In genomic region chr5:137858223-137858916, GRCh38 we compare ENCODE assay signal across 8 cellular contexts. TPM values are rescaled to one million over a fixed set of nuclear protein-coding genes. Genes with fewer than 3 reads are reported as not detected.
DNase-seq lines count a peak whose midpoint lies in the region; ATAC-seq and TF ChIP-seq lines count a peak whose summit lies in the region.

No MANE protein-coding gene starts in this region.

- no peaks in the 10 kb centered on the region for H3K36me3 ChIP-seq in lower lobe of right lung

- ATAC-seq in HG03159 (IDR thresholded peaks at IDR 0.05; ENCODE audit: unreplicated experiment), result peak; percentile 85
- ATAC-seq in activated B cell treated with CpG ODN at 0.5 μM for 24 hours (ENCODE audit: low read depth), result peak; percentile 91
- ATAC-seq in lower lobe of right lung, result peak; percentile 81 to 92
- ATAC-seq in left colon, result no peak

- peaks cover 4% of the 10 kb centered on the region for H3K36me3 Mint-ChIP-seq in activated naive CD4-positive, alpha-beta T cell treated with anti-CD3 and anti-CD28 coated beads, Interleukin-2, amount 50 U/mL, for 24 hours
- no peaks in the 10 kb centered on the region for H3K36me3 Mint-ChIP-seq in activated B cell treated with CpG ODN at 0.5 μM for 24 hours (ENCODE audit: low read depth)

- no peaks in the 10 kb centered on the region for H3K9me3 ChIP-seq in lower lobe of right lung

- no peak for DNase-seq in activated naive CD4-positive, alpha-beta T cell treated with anti-CD3 and anti-CD28 coated beads, Interleukin-2, amount 50 U/mL, for 16 hours
- DNase-seq in activated B cell treated with CpG ODN at 0.5 μM for 24 hours (no peak), lower lobe of right lung (no peak), NCI-H524 treated with DMSO at 0.1 percent for 48 hours (lab: John Stamatoyannopoulos, UW) (no peak), left colon (no peak), NCI-H1105 (lab: John Stamatoyannopoulos, UW) (no peak)

- H3K27ac ChIP-seq in lower lobe of right lung, result no peak overlapping the region

- peaks cover 2% of the 10 kb centered on the region for H3K27me3 Mint-ChIP-seq in activated naive CD4-positive, alpha-beta T cell treated with anti-CD3 and anti-CD28 coated beads, Interleukin-2, amount 50 U/mL, for 24 hours
- H3K27me3 Mint-ChIP-seq in activated B cell treated with CpG ODN at 0.5 μM for 24 hours, result no peaks in the 10 kb centered on the region

- TF ChIP-seq CTCF in activated B cell treated with CpG ODN at 0.5 μM for 24 hours (IDR thresholded peaks at IDR 0.05), result no peak
- no peak for TF ChIP-seq CTCF in lower lobe of right lung (IDR thresholded peaks at IDR 0.05)

- H3K4me1 Mint-ChIP-seq in activated naive CD4-positive, alpha-beta T cell treated with anti-CD3 and anti-CD28 coated beads, Interleukin-2, amount 50 U/mL, for 24 hours, result peaks cover 25% of the 10 kb centered on the region
- H3K4me1 Mint-ChIP-seq in activated B cell treated with CpG ODN at 0.5 μM for 24 hours, result peaks cover 31% of the 10 kb centered on the region

- H3K4me3 ChIP-seq in lower lobe of right lung, result peak overlapping the region; percentile 22

- H3K4me1 ChIP-seq in lower lobe of right lung, result peaks cover 18% of the 10 kb centered on the region

- CTCF ChIA-PET in activated B cell treated with CpG ODN at 0.5 μM for 24 hours (lab: Charles Lee), result no interaction called here

- no peaks in the 10 kb centered on the region for H3K27me3 ChIP-seq in lower lobe of right lung (ENCODE audit: low read depth)

- POLR2A ChIA-PET in activated B cell treated with CpG ODN at 0.5 μM for 24 hours (lab: Charles Lee), result interaction anchor here (1.0 to 2.4 kb wide), 2 partner anchors 30 to 172 kb away, joined by 5 to 14 read pairs; partner anchors contain the start of gene PKD2L2

- intact Hi-C loops in activated B cell treated with CpG ODN at 0.5 μM for 24 hours (cut with micrococcal nuclease) (no loop called here), lower lobe of right lung (cut with DNase I) (no loop called here), left colon (cut with DNase I, micrococcal nuclease) (no loop called here)

- no peak overlapping the region for H3K27ac Mint-ChIP-seq in activated naive CD4-positive, alpha-beta T cell treated with anti-CD3 and anti-CD28 coated beads, Interleukin-2, amount 50 U/mL, for 24 hours
- H3K27ac Mint-ChIP-seq in activated B cell treated with CpG ODN at 0.5 μM for 24 hours, result peak overlapping the region; percentile 74

- peak overlapping the region; percentile 66 for H3K4me3 Mint-ChIP-seq in activated naive CD4-positive, alpha-beta T cell treated with anti-CD3 and anti-CD28 coated beads, Interleukin-2, amount 50 U/mL, for 24 hours
- peak overlapping the region; percentile 61 for H3K4me3 Mint-ChIP-seq in activated B cell treated with CpG ODN at 0.5 μM for 24 hours

- H3K9me3 Mint-ChIP-seq in activated naive CD4-positive, alpha-beta T cell treated with anti-CD3 and anti-CD28 coated beads, Interleukin-2, amount 50 U/mL, for 24 hours, result no peaks in the 10 kb centered on the region
- H3K9me3 Mint-ChIP-seq in activated B cell treated with CpG ODN at 0.5 μM for 24 hours, result no peaks in the 10 kb centered on the region

RNA-seq across cellular contexts. Expression of gene MYOT, which starts 9.3 kb away (rescaled TPM):
- total RNA-seq in activated B cell treated with CpG ODN at 0.5 μM for 24 hours (not detected in 2 replicates), lower lobe of right lung (not detected), left colon (1 to 10 TPM; 2.9 to 3.2 TPM)

RNA-seq across cellular contexts. Expression of gene PKD2L2, which starts 30.9 kb away (rescaled TPM):
- total RNA-seq in activated B cell treated with CpG ODN at 0.5 μM for 24 hours (not detected in 2 replicates), lower lobe of right lung (not detected), left colon (not detected)
